ENCODE assay signal across 9 cellular contexts in genomic region chr11:128297111-128297651, GRCh38.
DNase-seq lines count a peak whose midpoint lies in the region; ATAC-seq and TF ChIP-seq lines count a peak whose summit lies in the region.
"Had no signal": no experiment of that assay in that cellular context is flagged by ENCODE, and none has a peak within 500 bp of the region (broad histone marks: within the 10 kb centered on the region; RNA-seq: fewer than 3 reads in every experiment).

No MANE protein-coding gene starts in this region.

- H3K36me3 ChIP-seq in osteoblast (ENCODE audit: insufficient read depth, low read length) = no peaks in the 10 kb centered on the region
- no peaks in the 10 kb centered on the region for H3K36me3 ChIP-seq in HAP-1 (replicated peaks)

- H3K4me3 Mint-ChIP-seq in mesothelial cell of epicardium = no peak overlapping the region

- H3K4me2 ChIP-seq in osteoblast (ENCODE audit: insufficient read depth, low read length) = no peak overlapping the region

- H3K27me3 ChIP-seq in osteoblast (ENCODE audit: insufficient read depth, low read length) (no peaks in the 10 kb centered on the region), HAP-1 (ENCODE audit: low read depth) (no peaks in the 10 kb centered on the region; the same call in 1 of the 2 replicates), foreskin keratinocyte (no peaks in the 10 kb centered on the region)

- no peaks in the 10 kb centered on the region for H3K9me3 Mint-ChIP-seq in mesothelial cell of epicardium

- no peaks in the 10 kb centered on the region for H3K79me2 ChIP-seq in osteoblast (ENCODE audit: insufficient read depth, low read length)

- in situ Hi-C loops in HAP-1 (cut with MboI; ENCODE audit: low sequenced_read_pairs) = no loop called here

- no peaks in the 10 kb centered on the region for H3K9me3 ChIP-seq in osteoblast (ENCODE audit: low read depth, low read length)
- no peaks in the 10 kb centered on the region for H3K9me3 ChIP-seq in HAP-1
- H3K9me3 ChIP-seq: psoas muscle had no signal

- H3K4me1 ChIP-seq in osteoblast (ENCODE audit: insufficient read depth, low read length) = peaks cover 18% of the 10 kb centered on the region
- H3K4me1 ChIP-seq in HAP-1 = no peaks in the 10 kb centered on the region
- H3K4me1 ChIP-seq in foreskin keratinocyte = no peaks in the 10 kb centered on the region
- H3K4me1 ChIP-seq: psoas muscle had no signal

- TF ChIP-seq CTCF in mesothelial cell of epicardium (IDR thresholded peaks at IDR 0.05; ENCODE audit: unreplicated experiment) = no peak
- TF ChIP-seq CTCF in osteoblast (IDR thresholded peaks at IDR 0.05; ENCODE audit: extremely low read depth, low read depth, low read length) = no peak
- no peak for TF ChIP-seq CTCF in foreskin keratinocyte (conservative IDR thresholded peaks at IDR 0.05)

- ATAC-seq in HG03442 (IDR thresholded peaks at IDR 0.05; ENCODE audit: unreplicated experiment) (peak; percentile 24), foreskin keratinocyte (no peak)

- H3K4me3 ChIP-seq in osteoblast (ENCODE audit: insufficient read depth, low read length) (no peak overlapping the region), HAP-1 (no peak overlapping the region)
- H3K4me3 ChIP-seq: psoas muscle had no signal

- H3K4me1 Mint-ChIP-seq in mesothelial cell of epicardium = peaks cover 31% of the 10 kb centered on the region

- H2AFZ ChIP-seq in osteoblast (ENCODE audit: low read length) = no peak overlapping the region

- H3K27me3 Mint-ChIP-seq in mesothelial cell of epicardium (ENCODE audit: low read depth) = no peaks in the 10 kb centered on the region

- no peaks in the 10 kb centered on the region for H4K20me1 ChIP-seq in osteoblast (ENCODE audit: insufficient read depth, low read length)

- H3K27ac ChIP-seq in osteoblast (ENCODE audit: low read depth, low read length) (no peak overlapping the region), foreskin keratinocyte (no peak overlapping the region)

- peak; percentile 99 for DNase-seq in DMS153 treated with DMSO at 0.1 percent for 48 hours (lab: John Stamatoyannopoulos, UW; ENCODE audit: unreplicated experiment)
- peak; percentile 68 for DNase-seq in SHP77 treated with DMSO at 0.1 percent for 48 hours (lab: John Stamatoyannopoulos, UW)
- DNase-seq in mesothelial cell of epicardium (ENCODE audit: low spot score in 2 of 2, unreplicated experiment in 2 of 2) = no peak
- no peak for DNase-seq in iPS-NIHi11 (ENCODE audit: low spot score)
- DNase-seq in osteoblast (ENCODE audit: insufficient read length, low spot score, missing footprints) = no peak
- no peak for DNase-seq in HAP-1 (ENCODE audit: low spot score in 2 of 2)
- DNase-seq in foreskin keratinocyte = no peak
- DNase-seq: psoas muscle had no signal

- H3K27ac Mint-ChIP-seq in mesothelial cell of epicardium = peak overlapping the region; percentile 67

- no peaks in the 10 kb centered on the region for H3K36me3 Mint-ChIP-seq in mesothelial cell of epicardium

Comparison
In these comparisons a context has a peak if more than half of its experiments do, and no peak if none do; other contexts are left out.
1. DNase-seq: peak in DMS153 treated with DMSO at 0.1 percent for 48 hours (single experiment) and SHP77 treated with DMSO at 0.1 percent for 48 hours (single experiment); none in mesothelial cell of epicardium (0 of 2), iPS-NIHi11 (single experiment), osteoblast (single experiment), HAP-1 (0 of 2) and foreskin keratinocyte (0 of 2).